ENCODE assay signal across 1 cellular context in genomic region chr16:21300309-21301167, GRCh38.
TF ChIP-seq lines count a peak whose summit lies in the region.

No MANE protein-coding gene starts in this region.

TF ChIP-seq in HepG2, 621 proteins besides CTCF, POLR2A, EP300 and RAD21 (continued from another document):
- TF ChIP-seq, protein P1, sequence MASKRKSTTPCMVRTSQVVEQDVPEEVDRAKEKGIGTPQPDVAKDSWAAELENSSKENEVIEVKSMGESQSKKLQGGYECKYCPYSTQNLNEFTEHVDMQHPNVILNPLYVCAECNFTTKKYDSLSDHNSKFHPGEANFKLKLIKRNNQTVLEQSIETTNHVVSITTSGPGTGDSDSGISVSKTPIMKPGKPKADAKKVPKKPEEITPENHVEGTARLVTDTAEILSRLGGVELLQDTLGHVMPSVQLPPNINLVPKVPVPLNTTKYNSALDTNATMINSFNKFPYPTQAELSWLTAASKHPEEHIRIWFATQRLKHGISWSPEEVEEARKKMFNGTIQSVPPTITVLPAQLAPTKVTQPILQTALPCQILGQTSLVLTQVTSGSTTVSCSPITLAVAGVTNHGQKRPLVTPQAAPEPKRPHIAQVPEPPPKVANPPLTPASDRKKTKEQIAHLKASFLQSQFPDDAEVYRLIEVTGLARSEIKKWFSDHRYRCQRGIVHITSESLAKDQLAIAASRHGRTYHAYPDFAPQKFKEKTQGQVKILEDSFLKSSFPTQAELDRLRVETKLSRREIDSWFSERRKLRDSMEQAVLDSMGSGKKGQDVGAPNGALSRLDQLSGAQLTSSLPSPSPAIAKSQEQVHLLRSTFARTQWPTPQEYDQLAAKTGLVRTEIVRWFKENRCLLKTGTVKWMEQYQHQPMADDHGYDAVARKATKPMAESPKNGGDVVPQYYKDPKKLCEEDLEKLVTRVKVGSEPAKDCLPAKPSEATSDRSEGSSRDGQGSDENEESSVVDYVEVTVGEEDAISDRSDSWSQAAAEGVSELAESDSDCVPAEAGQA (IDR thresholded peaks at IDR 0.05; ENCODE audit: low read depth): no peak; the same call in 1 of the 2 replicates
- TF ChIP-seq, protein P1 (CRISPR knock-in tag; IDR thresholded peaks at IDR 0.05; ENCODE audit: borderline replicate concordance): 0 out of 2 replicates have a peak, but pooled peaks have one; percentile 20
- TF ChIP-seq, protein P2, sequence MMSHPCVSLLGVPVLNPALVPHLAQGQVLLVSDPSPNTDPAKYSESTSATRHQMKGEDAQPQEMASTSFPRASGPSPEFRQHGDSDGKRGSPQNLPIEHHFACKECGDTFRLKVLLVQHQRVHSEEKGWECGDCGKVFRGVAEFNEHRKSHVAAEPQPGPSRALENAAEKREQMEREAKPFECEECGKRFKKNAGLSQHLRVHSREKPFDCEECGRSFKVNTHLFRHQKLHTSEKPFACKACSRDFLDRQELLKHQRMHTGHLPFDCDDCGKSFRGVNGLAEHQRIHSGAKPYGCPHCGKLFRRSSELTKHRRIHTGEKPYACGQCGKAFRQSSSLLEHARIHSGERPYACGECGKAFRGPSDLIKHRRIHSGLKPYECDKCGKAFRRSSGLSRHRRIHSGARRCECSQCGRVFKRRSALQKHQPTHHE (CRISPR knock-in tag; IDR thresholded peaks at IDR 0.05; ENCODE audit: borderline replicate concordance): peak; percentile 83
- TF ChIP-seq FOXC1 (CRISPR knock-in tag; IDR thresholded peaks at IDR 0.05; ENCODE audit: borderline replicate concordance): peak; percentile 79
- no peak; the same call in 1 of the 2 replicates for TF ChIP-seq JUNB (CRISPR knock-in tag; IDR thresholded peaks at IDR 0.05; ENCODE audit: borderline replicate concordance)
- no peak; the same call in 1 of the 2 replicates for TF ChIP-seq ZNF670 (CRISPR knock-in tag; IDR thresholded peaks at IDR 0.05; ENCODE audit: borderline replicate concordance)
- 0 out of 2 replicates have a peak, but pooled peaks have one; percentile 21 for TF ChIP-seq SAFB2 (CRISPR knock-in tag; IDR thresholded peaks at IDR 0.05; ENCODE audit: borderline replicate concordance, low read depth)
- 0 out of 2 replicates have a peak, but pooled peaks have one; percentile 72 for TF ChIP-seq SSRP1 (CRISPR knock-in tag; IDR thresholded peaks at IDR 0.05)
- TF ChIP-seq ZSCAN30 (CRISPR knock-in tag; IDR thresholded peaks at IDR 0.05): no peak
- no peak for TF ChIP-seq ARNT2 (CRISPR knock-in tag; IDR thresholded peaks at IDR 0.05; ENCODE audit: low read depth)
- no peak for TF ChIP-seq GPBP1L1 (CRISPR knock-in tag; IDR thresholded peaks at IDR 0.05)
- TF ChIP-seq, protein P3, sequence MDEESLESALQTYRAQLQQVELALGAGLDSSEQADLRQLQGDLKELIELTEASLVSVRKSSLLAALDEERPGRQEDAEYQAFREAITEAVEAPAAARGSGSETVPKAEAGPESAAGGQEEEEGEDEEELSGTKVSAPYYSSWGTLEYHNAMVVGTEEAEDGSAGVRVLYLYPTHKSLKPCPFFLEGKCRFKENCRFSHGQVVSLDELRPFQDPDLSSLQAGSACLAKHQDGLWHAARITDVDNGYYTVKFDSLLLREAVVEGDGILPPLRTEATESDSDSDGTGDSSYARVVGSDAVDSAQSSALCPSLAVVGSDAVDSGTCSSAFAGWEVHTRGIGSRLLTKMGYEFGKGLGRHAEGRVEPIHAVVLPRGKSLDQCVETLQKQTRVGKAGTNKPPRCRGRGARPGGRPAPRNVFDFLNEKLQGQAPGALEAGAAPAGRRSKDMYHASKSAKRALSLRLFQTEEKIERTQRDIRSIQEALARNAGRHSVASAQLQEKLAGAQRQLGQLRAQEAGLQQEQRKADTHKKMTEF (CRISPR knock-in tag; IDR thresholded peaks at IDR 0.05): peak; percentile 93
- TF ChIP-seq ARNTL (CRISPR knock-in tag; IDR thresholded peaks at IDR 0.05): no peak; the same call in none of the 2 replicates
- TF ChIP-seq FOSL2 (CRISPR knock-in tag; IDR thresholded peaks at IDR 0.05): peak; percentile 98
- peak; percentile 66; the same call in 1 of the 2 replicates for TF ChIP-seq GLI4 (CRISPR knock-in tag; IDR thresholded peaks at IDR 0.05; ENCODE audit: borderline replicate concordance)
- TF ChIP-seq ZBTB8A (CRISPR knock-in tag; IDR thresholded peaks at IDR 0.05; ENCODE audit: borderline replicate concordance, low read depth): no peak
- TF ChIP-seq ATF4 (CRISPR knock-in tag; IDR thresholded peaks at IDR 0.05): peak in 1 of 2 experiments; percentile 76; a peak in 1 of 4 replicates
- TF ChIP-seq ETS1 (CRISPR knock-in tag; IDR thresholded peaks at IDR 0.05): no peak
- TF ChIP-seq GABPB1 (CRISPR knock-in tag; IDR thresholded peaks at IDR 0.05): peak; percentile 83
- TF ChIP-seq DDIT3 (CRISPR knock-in tag; IDR thresholded peaks at IDR 0.05): no peak
- TF ChIP-seq NFIC (IDR thresholded peaks at IDR 0.05; ENCODE audit: low read length): peak; percentile 87
- TF ChIP-seq CREB1 (IDR thresholded peaks at IDR 0.05): peak; percentile 7; the same call in 1 of the 2 replicates
- TF ChIP-seq CREB1 (CRISPR knock-in tag; IDR thresholded peaks at IDR 0.05): peak; percentile 86
- TF ChIP-seq RFX3 (CRISPR knock-in tag; IDR thresholded peaks at IDR 0.05): peak; percentile 43; the same call in 1 of the 2 replicates
- no peak for TF ChIP-seq TIGD3 (CRISPR knock-in tag; IDR thresholded peaks at IDR 0.05; ENCODE audit: borderline replicate concordance)
- peak; percentile 74 for TF ChIP-seq ZNF710 (CRISPR knock-in tag; IDR thresholded peaks at IDR 0.05; ENCODE audit: borderline replicate concordance)
- TF ChIP-seq, protein P4, sequence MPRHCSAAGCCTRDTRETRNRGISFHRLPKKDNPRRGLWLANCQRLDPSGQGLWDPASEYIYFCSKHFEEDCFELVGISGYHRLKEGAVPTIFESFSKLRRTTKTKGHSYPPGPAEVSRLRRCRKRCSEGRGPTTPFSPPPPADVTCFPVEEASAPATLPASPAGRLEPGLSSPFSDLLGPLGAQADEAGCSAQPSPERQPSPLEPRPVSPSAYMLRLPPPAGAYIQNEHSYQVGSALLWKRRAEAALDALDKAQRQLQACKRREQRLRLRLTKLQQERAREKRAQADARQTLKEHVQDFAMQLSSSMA (CRISPR knock-in tag; IDR thresholded peaks at IDR 0.05): no peak
- TF ChIP-seq ARNT (IDR thresholded peaks at IDR 0.05): no peak
- peak; percentile 41; the same call in 1 of the 2 replicates for TF ChIP-seq NR2C2 (CRISPR knock-in tag; IDR thresholded peaks at IDR 0.05; ENCODE audit: borderline replicate concordance)
- TF ChIP-seq PHB2 (IDR thresholded peaks at IDR 0.05; ENCODE audit: partially characterized antibody): no peak
- peak; percentile 44 for TF ChIP-seq SP2 (CRISPR knock-in tag; IDR thresholded peaks at IDR 0.05)
- TF ChIP-seq ZNF337 (CRISPR knock-in tag; IDR thresholded peaks at IDR 0.05; ENCODE audit: borderline replicate concordance, low read depth): peak; percentile 93; the same call in 1 of the 2 replicates
- peak; percentile 34; the same call in 1 of the 2 replicates for TF ChIP-seq AHR (CRISPR knock-in tag; IDR thresholded peaks at IDR 0.05)
- no peak for TF ChIP-seq NFIB (CRISPR knock-in tag; IDR thresholded peaks at IDR 0.05; ENCODE audit: borderline replicate concordance)
- no peak for TF ChIP-seq SIN3A (IDR thresholded peaks at IDR 0.05; ENCODE audit: borderline replicate concordance, low read depth, low read length)
- TF ChIP-seq KMT2A (CRISPR knock-in tag; IDR thresholded peaks at IDR 0.05): peak; percentile 91
- no peak for TF ChIP-seq ZNF615 (CRISPR knock-in tag; IDR thresholded peaks at IDR 0.05; ENCODE audit: borderline replicate concordance)
- TF ChIP-seq ZFP62 (CRISPR knock-in tag; IDR thresholded peaks at IDR 0.05): no peak; the same call in 1 of the 2 replicates
- TF ChIP-seq DMAP1 (CRISPR knock-in tag; IDR thresholded peaks at IDR 0.05): peak; percentile 86
